Comparison of ENCODE assay signal across 1 cellular context in the genomic region with DNA sequence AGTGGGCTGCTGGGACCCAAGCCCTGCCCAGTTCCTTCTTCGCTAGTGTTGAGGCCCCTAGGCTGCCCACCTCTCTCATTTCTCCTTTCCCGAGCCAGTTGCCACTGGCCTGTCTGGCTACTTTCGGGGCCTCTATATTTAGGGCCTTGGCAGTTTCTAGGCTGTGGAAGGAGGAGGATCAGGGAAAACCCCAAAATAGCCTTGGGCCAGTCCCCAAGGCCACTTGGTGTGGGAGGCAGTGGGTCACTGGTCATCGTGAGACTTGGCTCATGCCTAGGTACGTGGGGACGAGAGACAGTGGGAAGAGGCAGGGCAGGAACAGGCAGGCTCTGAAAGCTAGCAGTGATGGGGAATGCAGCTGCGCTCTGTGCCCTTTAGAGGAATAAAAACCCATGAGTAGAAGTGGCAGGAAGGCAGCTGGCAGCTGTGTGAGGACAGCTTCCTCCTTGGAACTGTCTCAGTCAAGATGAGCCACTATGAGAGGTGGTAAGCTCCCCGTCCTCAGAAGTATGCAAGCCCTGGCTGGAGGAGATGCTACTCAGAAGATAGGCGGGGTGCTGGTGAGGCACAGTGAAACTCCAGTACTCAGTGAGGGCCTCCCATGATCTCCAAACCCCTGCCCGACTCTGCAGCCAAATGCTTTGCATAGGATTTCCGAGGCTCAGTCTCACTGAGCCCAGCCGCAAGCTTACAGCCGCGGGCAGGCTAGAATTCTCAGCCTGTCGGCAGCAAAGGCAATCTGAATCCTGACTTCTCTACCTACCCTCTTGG.
A peak's percentile ranks its signal among the peaks of the same experiment; 100 is the strongest.
TF ChIP-seq lines count a peak whose summit lies in the region.

No MANE protein-coding gene starts in this region.

TF ChIP-seq in GM12878, 131 proteins besides CTCF, POLR2A, EP300 and RAD21:
- TF ChIP-seq CHD4 (IDR thresholded peaks at IDR 0.05) = 0 out of 2 replicates have a peak, but pooled peaks have one; percentile 64
TF ChIP-seq in GM12878: peak in this region for 1; not testable (repeated sequence) for 130.
